ENCODE assay signal across 24 cellular contexts in genomic region chr2:32780961-32781360, GRCh38.
"Had no signal": no experiment of that assay in that cellular context is flagged by ENCODE, and none has a peak within 500 bp of the region (broad histone marks: within the 10 kb centered on the region; RNA-seq: fewer than 3 reads in every experiment).

No MANE protein-coding gene starts in this region.

- H3K27ac ChIP-seq: adrenal gland, breast epithelium had no signal

- DNase-seq: activated CD4-positive, alpha-beta memory T cell treated with anti-CD3 and anti-CD28 coated beads, Interleukin-2, amount 10 ng/mL, durations not matched to agents 7 days and 5 days; activated CD4-positive, alpha-beta T cell treated with anti-CD3 and anti-CD28 coated beads for 36 hours; activated CD4-positive, alpha-beta T cell treated with anti-CD3 and anti-CD28 coated beads, Interleukin-2, amount 50 U/mL, for 1 hour; activated CD4-positive, CD25-positive, alpha-beta regulatory T cell; activated gamma-delta T cell treated with Interleukin-2 at 50 U/mL for 16 hours; activated naive CD4-positive, alpha-beta T cell treated with anti-CD3 and anti-CD28 coated beads, Interleukin-2, amount 50 U/mL, for 16 hours; activated naive CD8-positive, alpha-beta T cell treated with anti-CD3 and anti-CD28 coated beads, Interleukin-2, amount 10 ng/mL, durations not matched to agents 7 days and 5 days; activated T-cell treated with anti-CD3 and anti-CD28 coated beads for 4 hours; activated T-cell treated with anti-CD3 and anti-CD28 coated beads, Interleukin-2, amount 50 U/mL, for 48 hours; adrenal gland; anterior cingulate cortex; caudate nucleus; Karpas-422; MM.1S; NCI-H1105; NCI-H1436; NCI-H187; NCI-H2081; NCI-H2227 treated with DMSO at 0.1 percent for 48 hours; NCI-H526; NCI-H774; SHP77 treated with DMSO at 0.1 percent for 48 hours had no signal

- H3K27me3 ChIP-seq: adrenal gland, breast epithelium had no signal

- H3K4me3 ChIP-seq: adrenal gland, breast epithelium, K562 had no signal

- H3K36me3 ChIP-seq: adrenal gland had no signal

- H3K4me1 ChIP-seq: adrenal gland, breast epithelium had no signal
